In the genomic region with DNA sequence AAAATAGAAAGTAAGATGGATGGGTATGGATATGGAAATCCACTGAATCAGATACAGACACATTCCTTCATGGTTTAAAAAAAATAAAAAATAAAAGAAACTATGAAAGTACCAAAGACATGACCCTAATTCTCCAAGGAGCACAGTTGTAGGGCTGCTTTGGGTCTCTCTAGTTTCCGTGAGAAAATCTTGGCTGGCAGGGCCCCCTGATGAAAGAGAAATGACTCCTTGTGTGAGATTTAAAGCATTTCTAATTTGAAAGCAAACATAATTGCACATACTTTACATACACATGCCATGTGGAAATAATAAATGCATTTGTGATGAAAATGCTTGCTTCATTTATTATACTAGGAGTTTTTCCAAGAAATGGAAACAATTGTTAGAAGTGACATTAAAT, we compare ENCODE assay signal across 14 cellular contexts.
DNase-seq lines count a peak whose midpoint lies in the region; TF ChIP-seq lines count a peak whose summit lies in the region.
"Had no signal": no experiment of that assay in that cellular context is flagged by ENCODE, and none has a peak within 500 bp of the region (broad histone marks: within the 10 kb centered on the region; RNA-seq: fewer than 3 reads in every experiment).

No MANE protein-coding gene starts in this region.

- TF ChIP-seq CTCF in fibroblast of the aortic adventitia (IDR thresholded peaks at IDR 0.05; ENCODE audit: insufficient read depth, low read length) (no peak), tibial artery (IDR thresholded peaks at IDR 0.05) (no peak)

- H3K4me1 ChIP-seq in adipocyte (ENCODE audit: control insufficient read depth, insufficient read depth, low read length) (no peaks in the 10 kb centered on the region), tibial artery (no peaks in the 10 kb centered on the region)
- H3K4me1 ChIP-seq: BLaER1 treated with 17β-estradiol and CSF1 and Interleukin-3, amounts not matched to agents 10 nM and 100 nM; HAP-1 had no signal

- H3K4me3 ChIP-seq in adipocyte (ENCODE audit: low read length): no peak overlapping the region
- no peak overlapping the region for H3K4me3 ChIP-seq in fibroblast of the aortic adventitia (ENCODE audit: low read depth, low read length)
- H3K4me3 ChIP-seq in tibial artery: no peak overlapping the region
- H3K4me3 ChIP-seq: BLaER1 treated with 17β-estradiol and CSF1 and Interleukin-3, amounts not matched to agents 10 nM and 100 nM; GM12878; HAP-1 had no signal

- no peaks in the 10 kb centered on the region for H3K27me3 ChIP-seq in adipocyte (replicated peaks; ENCODE audit: control insufficient read depth, insufficient read depth, low read length)
- H3K27me3 ChIP-seq in tibial artery: no peaks in the 10 kb centered on the region
- H3K27me3 ChIP-seq: BLaER1 treated with 17β-estradiol and CSF1 and Interleukin-3, amounts not matched to agents 10 nM and 100 nM had no signal

- no peak overlapping the region for H3K9ac ChIP-seq in adipocyte (ENCODE audit: low read length)
- H3K9ac ChIP-seq: BLaER1 treated with 17β-estradiol and CSF1 and Interleukin-3, amounts not matched to agents 10 nM and 100 nM had no signal

- peaks cover 17% of the 10 kb centered on the region for H3K9me3 ChIP-seq in adipocyte (ENCODE audit: control insufficient read depth, low read length)
- peaks cover 0 to 10% (median 0%) of the 10 kb centered on the region in 3 donors for H3K9me3 ChIP-seq in tibial artery
- H3K9me3 ChIP-seq: HAP-1 had no signal

- H3K36me3 ChIP-seq in adipocyte (ENCODE audit: control insufficient read depth, insufficient read depth, low read length, severe bottlenecking) (no peaks in the 10 kb centered on the region), tibial artery (no peaks in the 10 kb centered on the region)
- H3K36me3 ChIP-seq: BLaER1 treated with 17β-estradiol and CSF1 and Interleukin-3, amounts not matched to agents 10 nM and 100 nM; HAP-1 had no signal

- intact Hi-C loops in tibial artery (cut with DNase I; ENCODE audit: low total_unique reads): no loop called here

- no peak overlapping the region for H3K27ac ChIP-seq in tibial artery
- H3K27ac ChIP-seq: BLaER1 treated with 17β-estradiol and CSF1 and Interleukin-3, amounts not matched to agents 10 nM and 100 nM had no signal

- DNase-seq in GM04503 (ENCODE audit: low read depth) (peak; percentile 26), adipocyte (ENCODE audit: low read depth) (peak; percentile 9), fibroblast of the aortic adventitia (ENCODE audit: low read depth) (peak; percentile 30), tibial artery (no peak), NCI-H510A (lab: John Stamatoyannopoulos, UW) (no peak)
- DNase-seq in activated CD4-positive, alpha-beta T cell treated with anti-CD3 and anti-CD28 coated beads, Interleukin-2, amount 50 U/mL, for 48 hours: no peak
- DNase-seq: ACHN; Calu3; CD8-positive, alpha-beta T cell; GDM1; KBM-7 had no signal

Comparison
In these comparisons a context has a peak if more than half of its experiments do, and no peak if none do; other contexts are left out.
1. DNase-seq: peak in GM04503 (single experiment), adipocyte (single experiment) and fibroblast of the aortic adventitia (single experiment); none in activated CD4-positive, alpha-beta T cell treated with anti-CD3 and anti-CD28 coated beads, Interleukin-2, amount 50 U/mL, for 48 hours (0 of 2), tibial artery (0 of 2) and NCI-H510A (single experiment).